Comparison of ENCODE assay signal across 24 cellular contexts in genomic region chr6:163369628-163370365, GRCh38.
"Had no signal": no experiment of that assay in that cellular context is flagged by ENCODE, and none has a peak within 500 bp of the region (broad histone marks: within the 10 kb centered on the region; RNA-seq: fewer than 3 reads in every experiment).

No MANE protein-coding gene starts in this region.

- H3K4me3 ChIP-seq: adrenal gland, ascending aorta, left lung, lung, pancreas, psoas muscle, skin epidermis, suprapubic skin, transverse colon had no signal

- H3K27ac Mint-ChIP-seq: activated CD8-positive, alpha-beta T cell treated with anti-CD3 and anti-CD28 coated beads, Interleukin-2, amount 10 ng/mL, durations not matched to agents 7 days and 5 days; stimulated activated naive CD8-positive, alpha-beta T cell treated with anti-CD3 and anti-CD28 coated beads, Interleukin-15, amount 100 ng/mL, for 72 hours had no signal

- H3K9me3 Mint-ChIP-seq: activated naive CD4-positive, alpha-beta T cell treated with anti-CD3 and anti-CD28 coated beads, Interleukin-2, amount 50 U/mL, for 72 hours; naive thymus-derived CD8-positive, alpha-beta T cell; stimulated activated naive CD8-positive, alpha-beta T cell treated with anti-CD3 and anti-CD28 coated beads, Interleukin-15, amount 100 ng/mL, for 72 hours had no signal

- H3K36me3 ChIP-seq: adrenal gland, ascending aorta, brain microvascular endothelial cell, left lung, pancreas, suprapubic skin, transverse colon had no signal

- H3K36me3 Mint-ChIP-seq: activated naive CD4-positive, alpha-beta T cell treated with anti-CD3 and anti-CD28 coated beads, Interleukin-2, amount 50 U/mL, for 72 hours; naive thymus-derived CD8-positive, alpha-beta T cell had no signal

- H3K4me1 ChIP-seq: ascending aorta, psoas muscle, suprapubic skin, transverse colon had no signal

- ATAC-seq: activated CD8-positive, alpha-beta T cell treated with anti-CD3 and anti-CD28 coated beads, Interleukin-2, amount 10 ng/mL, durations not matched to agents 7 days and 5 days; activated naive CD4-positive, alpha-beta T cell treated with anti-CD3 and anti-CD28 coated beads, Interleukin-2, amount 50 U/mL, for 72 hours; esophagus mucosa; left lung; naive thymus-derived CD8-positive, alpha-beta T cell; psoas muscle; right cardiac atrium; stimulated activated naive CD8-positive, alpha-beta T cell treated with anti-CD3 and anti-CD28 coated beads, Interleukin-15, amount 100 ng/mL, for 72 hours had no signal

- DNase-seq: activated CD4-positive, alpha-beta T cell treated with anti-CD3 and anti-CD28 coated beads for 1 hour; activated CD4-positive, alpha-beta T cell treated with anti-CD3 and anti-CD28 coated beads, Interleukin-2, amount 50 U/mL, for 1 hour; activated CD8-positive, alpha-beta T cell treated with anti-CD3 and anti-CD28 coated beads, Interleukin-2, amount 10 ng/mL, durations not matched to agents 7 days and 5 days; adrenal gland; brain microvascular endothelial cell; effector memory CD4-positive, alpha-beta T cell; foreskin melanocyte; hippocampal formation; kidney glomerular epithelial cell; left lung; naive thymus-derived CD8-positive, alpha-beta T cell; pancreas; psoas muscle; right cardiac atrium; stimulated activated CD4-positive, alpha-beta T cell treated with anti-CD3 and anti-CD28 coated beads, Interleukin-1b, Interleukin-23, amount 100 ng/mL, for 48 hours; stimulated activated naive CD8-positive, alpha-beta T cell treated with anti-CD3 and anti-CD28 coated beads, Interleukin-15, amount 100 ng/mL, for 72 hours; transverse colon had no signal

- H3K27me3 ChIP-seq: adrenal gland, ascending aorta, brain microvascular endothelial cell, left lung, pancreas, suprapubic skin, transverse colon had no signal

- H3K27ac ChIP-seq: adrenal gland, ascending aorta, brain microvascular endothelial cell, left lung, pancreas, psoas muscle, skin epidermis, suprapubic skin, transverse colon, VCaP had no signal

- H3K9me3 ChIP-seq: adrenal gland, ascending aorta, left lung, pancreas, psoas muscle, suprapubic skin, transverse colon had no signal

- H3K4me3 Mint-ChIP-seq: activated CD8-positive, alpha-beta T cell treated with anti-CD3 and anti-CD28 coated beads, Interleukin-2, amount 10 ng/mL, durations not matched to agents 7 days and 5 days; naive thymus-derived CD8-positive, alpha-beta T cell; stimulated activated naive CD8-positive, alpha-beta T cell treated with anti-CD3 and anti-CD28 coated beads, Interleukin-15, amount 100 ng/mL, for 72 hours had no signal
